Comparison of ENCODE assay signal across 8 cellular contexts in genomic region chr16:50065241-50065623, GRCh38. TPM values are rescaled to one million over a fixed set of nuclear protein-coding genes. Genes with fewer than 3 reads are reported as not detected.
DNase-seq lines count a peak whose midpoint lies in the region; ATAC-seq and TF ChIP-seq lines count a peak whose summit lies in the region.

No MANE protein-coding gene starts in this region.

- no peaks in the 10 kb centered on the region for H3K9me3 Mint-ChIP-seq in activated naive CD4-positive, alpha-beta T cell treated with anti-CD3 and anti-CD28 coated beads, Interleukin-2, amount 10 ng/mL, durations not matched to agents 7 days and 5 days
- no peaks in the 10 kb centered on the region for H3K9me3 Mint-ChIP-seq in activated naive CD8-positive, alpha-beta T cell treated with anti-CD3 and anti-CD28 coated beads, Interleukin-2, amount 10 ng/mL, durations not matched to agents 7 days and 5 days

- H3K4me3 Mint-ChIP-seq in activated naive CD4-positive, alpha-beta T cell treated with anti-CD3 and anti-CD28 coated beads, Interleukin-2, amount 10 ng/mL, durations not matched to agents 7 days and 5 days, result peak overlapping the region; percentile 91
- peak overlapping the region; percentile 86 for H3K4me3 Mint-ChIP-seq in activated naive CD8-positive, alpha-beta T cell treated with anti-CD3 and anti-CD28 coated beads, Interleukin-2, amount 10 ng/mL, durations not matched to agents 7 days and 5 days

- intact Hi-C loops in left lung (cut with DNase I) (no loop called here), tibial artery (cut with DNase I; ENCODE audit: low total_unique reads) (no loop called here)

- H3K27me3 Mint-ChIP-seq in activated naive CD4-positive, alpha-beta T cell treated with anti-CD3 and anti-CD28 coated beads, Interleukin-2, amount 10 ng/mL, durations not matched to agents 7 days and 5 days, result no peaks in the 10 kb centered on the region
- no peaks in the 10 kb centered on the region for H3K27me3 Mint-ChIP-seq in activated naive CD8-positive, alpha-beta T cell treated with anti-CD3 and anti-CD28 coated beads, Interleukin-2, amount 10 ng/mL, durations not matched to agents 7 days and 5 days

- H3K27ac Mint-ChIP-seq in activated naive CD4-positive, alpha-beta T cell treated with anti-CD3 and anti-CD28 coated beads, Interleukin-2, amount 10 ng/mL, durations not matched to agents 7 days and 5 days, result peak overlapping the region; percentile 96
- peak overlapping the region; percentile 88 for H3K27ac Mint-ChIP-seq in activated naive CD8-positive, alpha-beta T cell treated with anti-CD3 and anti-CD28 coated beads, Interleukin-2, amount 10 ng/mL, durations not matched to agents 7 days and 5 days

- DNase-seq in activated naive CD4-positive, alpha-beta T cell treated with anti-CD3 and anti-CD28 coated beads, Interleukin-2, amount 10 ng/mL, durations not matched to agents 7 days and 5 days, result no peak
- DNase-seq in activated naive CD4-positive, alpha-beta T cell treated with Interleukin-2 at 50 U/mL for 16 hours, result no peak
- DNase-seq in activated naive CD8-positive, alpha-beta T cell treated with anti-CD3 and anti-CD28 coated beads, Interleukin-2, amount 10 ng/mL, durations not matched to agents 7 days and 5 days, result no peak
- no peak for DNase-seq in left lung
- no peak for DNase-seq in tibial artery
- DNase-seq in activated effector memory CD4-positive, alpha-beta T cell treated with Interleukin-2 at 50 U/mL for 16 hours, result no peak
- no peak for DNase-seq in activated CD8-positive, alpha-beta memory T cell treated with anti-CD3 and anti-CD28 coated beads, Interleukin-2, amount 50 U/mL, for 4 hours
- no peak for DNase-seq in stimulated activated CD4-positive, alpha-beta T cell treated with anti-CD3 and anti-CD28 coated beads, Interleukin-4, amount 100 ng/mL, for 1 hour

- H3K27ac ChIP-seq in left lung, result peak overlapping the region in 1 of 2 donors; percentile 98
- peak overlapping the region; percentile 78 to 86 for H3K27ac ChIP-seq in tibial artery

- peaks cover 17% of the 10 kb centered on the region for H3K36me3 Mint-ChIP-seq in activated naive CD4-positive, alpha-beta T cell treated with anti-CD3 and anti-CD28 coated beads, Interleukin-2, amount 10 ng/mL, durations not matched to agents 7 days and 5 days
- peaks cover 12% of the 10 kb centered on the region for H3K36me3 Mint-ChIP-seq in activated naive CD8-positive, alpha-beta T cell treated with anti-CD3 and anti-CD28 coated beads, Interleukin-2, amount 10 ng/mL, durations not matched to agents 7 days and 5 days

- H3K9me3 ChIP-seq in left lung (no peaks in the 10 kb centered on the region), tibial artery (no peaks in the 10 kb centered on the region)

- H3K4me1 ChIP-seq in left lung (peaks cover 16 to 34% of the 10 kb centered on the region in 2 donors), tibial artery (peaks cover 0 to 24% (median 12%) of the 10 kb centered on the region in 4 donors)

- no peak for TF ChIP-seq CTCF in left lung (IDR thresholded peaks at IDR 0.05)
- TF ChIP-seq CTCF in tibial artery (IDR thresholded peaks at IDR 0.05), result no peak

- peaks cover 44% of the 10 kb centered on the region for H3K4me1 Mint-ChIP-seq in activated naive CD4-positive, alpha-beta T cell treated with anti-CD3 and anti-CD28 coated beads, Interleukin-2, amount 10 ng/mL, durations not matched to agents 7 days and 5 days
- H3K4me1 Mint-ChIP-seq in activated naive CD8-positive, alpha-beta T cell treated with anti-CD3 and anti-CD28 coated beads, Interleukin-2, amount 10 ng/mL, durations not matched to agents 7 days and 5 days, result peaks cover 25% of the 10 kb centered on the region

- H3K4me3 ChIP-seq in left lung (peak overlapping the region; percentile 98 to 99), tibial artery (peak overlapping the region; percentile 84 to 94)

- H3K36me3 ChIP-seq in left lung (peaks cover 0 to 12% of the 10 kb centered on the region in 2 donors), tibial artery (peaks cover 0 to 10% (median 0%) of the 10 kb centered on the region in 3 donors)

- ATAC-seq in activated naive CD8-positive, alpha-beta T cell treated with anti-CD3 and anti-CD28 coated beads, Interleukin-2, amount 10 ng/mL, durations not matched to agents 7 days and 5 days (ENCODE audit: low read depth), result no peak
- no peak for ATAC-seq in left lung

- POLR2A ChIA-PET in activated naive CD8-positive, alpha-beta T cell treated with anti-CD3 and anti-CD28 coated beads, Interleukin-2, amount 10 ng/mL, durations not matched to agents 7 days and 5 days (lab: Charles Lee), result interaction anchor here (0.9 to 3.1 kb wide), 5 partner anchors 40 to 741 kb away, joined by 3 to 17 read pairs (median 7); partner anchors contain the start of gene CNEP1R1

- CTCF ChIA-PET in activated naive CD4-positive, alpha-beta T cell treated with anti-CD3 and anti-CD28 coated beads, Interleukin-2, amount 10 ng/mL, durations not matched to agents 7 days and 5 days (lab: Charles Lee), result interaction anchor here (3.4 to 10.7 kb wide), 2 partner anchors 41 to 146 kb away, joined by 24 to 180 read pairs; partner anchors contain the start of gene CNEP1R1

- H3K27me3 ChIP-seq in left lung (no peaks in the 10 kb centered on the region), tibial artery (no peaks in the 10 kb centered on the region)

RNA-seq across cellular contexts. Expression of gene HEATR3, which starts 0.5 kb away (rescaled TPM):
- total RNA-seq in activated naive CD8-positive, alpha-beta T cell treated with anti-CD3 and anti-CD28 coated beads, Interleukin-2, amount 10 ng/mL, durations not matched to agents 7 days and 5 days, result 10 to 100 TPM; 19.8 to 20.1 TPM
- total RNA-seq in left lung, result 10 to 100 TPM; 19.0 to 27.1 TPM

RNA-seq across cellular contexts. Expression of gene CNEP1R1, which starts 40.2 kb away (rescaled TPM):
- total RNA-seq in activated naive CD8-positive, alpha-beta T cell treated with anti-CD3 and anti-CD28 coated beads, Interleukin-2, amount 10 ng/mL, durations not matched to agents 7 days and 5 days, result 10 to 100 TPM; 29.0 to 31.7 TPM
- total RNA-seq in left lung, result 10 to 100 TPM; 22.2 to 28.7 TPM
